In the genomic region with DNA sequence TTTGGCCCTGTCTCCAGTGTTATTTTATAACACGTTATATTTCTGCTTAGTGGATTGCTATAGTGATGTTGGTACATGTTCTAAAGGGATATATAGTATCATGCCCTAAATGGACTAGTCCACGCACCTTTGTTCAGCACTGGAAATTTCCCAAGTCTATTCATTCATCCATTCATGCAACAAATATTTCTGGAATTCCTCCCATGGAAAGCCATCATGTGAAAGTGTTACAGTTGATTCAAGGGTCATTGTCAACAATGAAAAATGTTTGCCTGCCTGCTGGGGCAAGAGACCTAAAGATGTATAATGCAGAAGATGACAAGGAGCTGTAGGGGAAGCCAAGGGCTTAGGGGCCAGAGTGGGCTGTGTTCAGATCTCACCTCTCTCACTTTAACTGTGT, we compare ENCODE assay signal across 11 cellular contexts. TPM values are rescaled to one million over a fixed set of nuclear protein-coding genes. Genes with fewer than 3 reads are reported as not detected.
DNase-seq lines count a peak whose midpoint lies in the region; ATAC-seq and TF ChIP-seq lines count a peak whose summit lies in the region.
"Had no signal": no experiment of that assay in that cellular context is flagged by ENCODE, and none has a peak within 500 bp of the region (broad histone marks: within the 10 kb centered on the region; RNA-seq: fewer than 3 reads in every experiment).

No MANE protein-coding gene starts in this region.

- no peak overlapping the region for H2BK120ac ChIP-seq in mesenchymal stem cell (ENCODE audit: low read depth, low read length)

- no peaks in the 10 kb centered on the region for H3K36me3 Mint-ChIP-seq in chondrocyte (ENCODE audit: low read depth)
- H3K36me3 Mint-ChIP-seq in neural progenitor cell = no peaks in the 10 kb centered on the region
- H3K36me3 Mint-ChIP-seq in activated CD8-positive, alpha-beta memory T cell treated with anti-CD3 and anti-CD28 coated beads, Interleukin-2, amount 10 ng/mL, durations not matched to agents 7 days and 5 days = no peaks in the 10 kb centered on the region
- H3K36me3 Mint-ChIP-seq in WTC11 = peaks cover 5% of the 10 kb centered on the region

- no peak overlapping the region for H3K23ac ChIP-seq in mesenchymal stem cell (ENCODE audit: low read length in 2 of 2)

- no peaks in the 10 kb centered on the region for H3F3A ChIP-seq in neural progenitor cell (ENCODE audit: low read depth)

- no peaks in the 10 kb centered on the region for H3K79me1 ChIP-seq in mesenchymal stem cell (replicated peaks; ENCODE audit: low read length, poor library complexity, severe bottlenecking)

- H3K4me3 ChIP-seq in AG10803 (ENCODE audit: low read length) = no peak overlapping the region
- H3K4me3 ChIP-seq in MG63 = no peak overlapping the region
- H3K4me3 ChIP-seq in mesenchymal stem cell (ENCODE audit: insufficient read depth in 1 of 2, low read depth in 1 of 2, low read length in 2 of 2) = no peak overlapping the region
- no peak overlapping the region for H3K4me3 ChIP-seq in neural progenitor cell
- H3K4me3 ChIP-seq in WERI-Rb-1 (ENCODE audit: low read depth, low read length) = no peak overlapping the region

- H2AK5ac ChIP-seq in mesenchymal stem cell (ENCODE audit: low read length, severe bottlenecking) = no peak overlapping the region

- CTCF ChIA-PET in activated CD8-positive, alpha-beta memory T cell treated with anti-CD3 and anti-CD28 coated beads, Interleukin-2, amount 10 ng/mL, durations not matched to agents 7 days and 5 days (lab: Charles Lee) = no interaction called here
- CTCF ChIA-PET in WTC11 (lab: Charles Lee) = no interaction called here

- H3K4me1 Mint-ChIP-seq in chondrocyte (ENCODE audit: low read depth) = peaks cover 24% of the 10 kb centered on the region
- H3K4me1 Mint-ChIP-seq in neural progenitor cell = peaks cover 16% of the 10 kb centered on the region
- H3K4me1 Mint-ChIP-seq in activated CD8-positive, alpha-beta memory T cell treated with anti-CD3 and anti-CD28 coated beads, Interleukin-2, amount 10 ng/mL, durations not matched to agents 7 days and 5 days = peaks cover 23% of the 10 kb centered on the region
- peaks cover 28% of the 10 kb centered on the region for H3K4me1 Mint-ChIP-seq in WTC11
- H3K4me1 Mint-ChIP-seq: naive B cell had no signal

- no peaks in the 10 kb centered on the region for H4K20me1 ChIP-seq in neural progenitor cell (ENCODE audit: low read depth)

- H2AFZ ChIP-seq in mesenchymal stem cell (ENCODE audit: low read depth, low read length) (no peak overlapping the region), neural progenitor cell (replicated peaks) (no peak overlapping the region)

- no peak overlapping the region for H2BK15ac ChIP-seq in mesenchymal stem cell (ENCODE audit: low read depth, poor library complexity, severe bottlenecking)

- ATAC-seq in activated CD8-positive, alpha-beta memory T cell treated with anti-CD3 and anti-CD28 coated beads, Interleukin-2, amount 10 ng/mL, durations not matched to agents 7 days and 5 days = no peak
- no peak for ATAC-seq in WTC11
- ATAC-seq: activated T-cell treated with anti-CD3 and anti-CD28 coated beads, Interleukin-2, amount 50 U/mL, for 72 hours had no signal

- TF ChIP-seq CTCF in AG10803 (conservative IDR thresholded peaks at IDR 0.05; ENCODE audit: low read length) (no peak), chondrocyte (IDR thresholded peaks at IDR 0.05) (no peak), neural progenitor cell (IDR thresholded peaks at IDR 0.05) (no peak), WERI-Rb-1 (IDR thresholded peaks at IDR 0.05; ENCODE audit: low read depth, low read length) (no peak), WTC11 (IDR thresholded peaks at IDR 0.05) (no peak)

- no peak overlapping the region for H3K4ac ChIP-seq in mesenchymal stem cell (ENCODE audit: low read depth in 1 of 2, low read length in 2 of 2)

- no peak overlapping the region for H3K18ac ChIP-seq in mesenchymal stem cell (ENCODE audit: low read depth in 1 of 2, low read length in 2 of 2)

- H3K27me3 Mint-ChIP-seq in chondrocyte (ENCODE audit: low read depth) (no peaks in the 10 kb centered on the region), neural progenitor cell (ENCODE audit: insufficient read depth, low read depth) (peaks cover 4% of the 10 kb centered on the region), WTC11 (ENCODE audit: low read depth) (no peaks in the 10 kb centered on the region)
- H3K27me3 Mint-ChIP-seq in activated CD8-positive, alpha-beta memory T cell treated with anti-CD3 and anti-CD28 coated beads, Interleukin-2, amount 10 ng/mL, durations not matched to agents 7 days and 5 days = peaks cover 10% of the 10 kb centered on the region

- H3K4me1 ChIP-seq in mesenchymal stem cell (ENCODE audit: control insufficient read depth, insufficient read depth, low read depth, low read length) (peaks cover 3% of the 10 kb centered on the region), neural progenitor cell (peaks cover 4% of the 10 kb centered on the region)

- H3K79me2 ChIP-seq in neural progenitor cell (ENCODE audit: low read depth) = no peaks in the 10 kb centered on the region

- no peak overlapping the region for H2BK5ac ChIP-seq in mesenchymal stem cell (ENCODE audit: low read depth, low read length, poor library complexity, severe bottlenecking)

- WGBS in mesenchymal stem cell = 40% methylated on average over 1 of the region's 2 CpGs

- H3K36me3 ChIP-seq in MG63 = no peaks in the 10 kb centered on the region
- no peaks in the 10 kb centered on the region for H3K36me3 ChIP-seq in mesenchymal stem cell (ENCODE audit: control insufficient read depth in 1 of 2, insufficient read depth in 2 of 2, low read depth in 1 of 2, low read length in 2 of 2)
- H3K36me3 ChIP-seq in neural progenitor cell = no peaks in the 10 kb centered on the region
- H3K36me3 ChIP-seq in WERI-Rb-1 = no peaks in the 10 kb centered on the region

- no peak overlapping the region for H3K14ac ChIP-seq in mesenchymal stem cell (ENCODE audit: low read length in 2 of 2)

- H4K8ac ChIP-seq in mesenchymal stem cell (ENCODE audit: low read length) = no peak overlapping the region

- no peak overlapping the region for H2BK12ac ChIP-seq in mesenchymal stem cell (ENCODE audit: low read length in 2 of 2)

- H3K4me3 Mint-ChIP-seq in chondrocyte (ENCODE audit: unreplicated experiment) (no peak overlapping the region), neural progenitor cell (no peak overlapping the region), WTC11 (no peak overlapping the region)
- no peak overlapping the region for H3K4me3 Mint-ChIP-seq in activated CD8-positive, alpha-beta memory T cell treated with anti-CD3 and anti-CD28 coated beads, Interleukin-2, amount 10 ng/mL, durations not matched to agents 7 days and 5 days
- H3K4me3 Mint-ChIP-seq: activated T-cell treated with anti-CD3 and anti-CD28 coated beads, Interleukin-2, amount 50 U/mL, for 72 hours; naive B cell had no signal

- H3K9me3 Mint-ChIP-seq in chondrocyte (ENCODE audit: low read depth) = no peaks in the 10 kb centered on the region
- peaks cover 5% of the 10 kb centered on the region for H3K9me3 Mint-ChIP-seq in neural progenitor cell
- H3K9me3 Mint-ChIP-seq in activated CD8-positive, alpha-beta memory T cell treated with anti-CD3 and anti-CD28 coated beads, Interleukin-2, amount 10 ng/mL, durations not matched to agents 7 days and 5 days (ENCODE audit: low read depth) = no peaks in the 10 kb centered on the region
- peaks cover 7% of the 10 kb centered on the region for H3K9me3 Mint-ChIP-seq in WTC11

- H3K27me3 ChIP-seq in MG63 (no peaks in the 10 kb centered on the region), mesenchymal stem cell (ENCODE audit: control insufficient read depth in 1 of 2, insufficient read depth in 1 of 2, low read length in 2 of 2) (no peaks in the 10 kb centered on the region), neural progenitor cell (no peaks in the 10 kb centered on the region), WERI-Rb-1 (ENCODE audit: insufficient read depth, low read depth, severe bottlenecking) (no peaks in the 10 kb centered on the region)

- H3K27ac ChIP-seq in mesenchymal stem cell (ENCODE audit: low read length, poor library complexity, severe bottlenecking) (peak overlapping the region; percentile 73), neural progenitor cell (no peak overlapping the region), WERI-Rb-1 (no peak overlapping the region)

- H4K91ac ChIP-seq in mesenchymal stem cell (ENCODE audit: low read length) = no peak overlapping the region

- peak overlapping the region; percentile 87 for H3K27ac Mint-ChIP-seq in chondrocyte (ENCODE audit: unreplicated experiment)
- H3K27ac Mint-ChIP-seq in neural progenitor cell = no peak overlapping the region
- no peak overlapping the region for H3K27ac Mint-ChIP-seq in activated CD8-positive, alpha-beta memory T cell treated with anti-CD3 and anti-CD28 coated beads, Interleukin-2, amount 10 ng/mL, durations not matched to agents 7 days and 5 days
- no peak overlapping the region for H3K27ac Mint-ChIP-seq in WTC11
- H3K27ac Mint-ChIP-seq: activated T-cell treated with anti-CD3 and anti-CD28 coated beads, Interleukin-2, amount 50 U/mL, for 72 hours; naive B cell had no signal

- POLR2A ChIA-PET in WTC11 (lab: Charles Lee) = no interaction called here

- H3K4me2 ChIP-seq in mesenchymal stem cell (ENCODE audit: low read length, poor library complexity, severe bottlenecking) (no peak overlapping the region), neural progenitor cell (no peak overlapping the region)

- H3K9ac ChIP-seq in mesenchymal stem cell (ENCODE audit: low read length) (no peak overlapping the region), neural progenitor cell (no peak overlapping the region)

- peak; percentile 88 for DNase-seq in AG10803 (ENCODE audit: low read depth)
- peak; percentile 8 for DNase-seq in MG63
- no peak for DNase-seq in chondrocyte (ENCODE audit: low spot score)
- peak; percentile 72 for DNase-seq in mesenchymal stem cell
- no peak for DNase-seq in neural progenitor cell (ENCODE audit: low spot score)
- DNase-seq in WERI-Rb-1 = no peak
- no peak for DNase-seq in activated CD8-positive, alpha-beta memory T cell treated with anti-CD3 and anti-CD28 coated beads, Interleukin-2, amount 10 ng/mL, durations not matched to agents 7 days and 5 days
- DNase-seq in WTC11 (ENCODE audit: low spot score) = no peak
- DNase-seq: activated T-cell treated with anti-CD3 and anti-CD28 coated beads, Interleukin-2, amount 50 U/mL, for 72 hours; naive B cell; NCI-H2029 treated with DMSO at 0.1 percent for 48 hours had no signal

- H3K9me3 ChIP-seq in MG63 (no peaks in the 10 kb centered on the region), mesenchymal stem cell (ENCODE audit: control insufficient read depth, low read length) (no peaks in the 10 kb centered on the region), neural progenitor cell (ENCODE audit: low read depth) (no peaks in the 10 kb centered on the region), WERI-Rb-1 (ENCODE audit: severe bottlenecking) (no peaks in the 10 kb centered on the region)

RNA-seq across cellular contexts. Expression of a gene that starts 10.8 kb away (rescaled TPM):
- 82.9 and 98.7 TPM in 2 replicates for total RNA-seq in MG63 (2014; rRNA removed; shearing (Covaris generic); ENCODE audit: low replicate concordance)
- total RNA-seq in chondrocyte = 67.5 to 111 TPM (median 69.4 TPM) in 3 replicates
- 75.0 TPM for polyA plus RNA-seq in mesenchymal stem cell (2013, experiment 1 of 2)
- polyA plus RNA-seq in mesenchymal stem cell (2013, experiment 2 of 2) = 79.6 TPM
- 61.7 and 94.9 TPM in 2 replicates for total RNA-seq in neural progenitor cell (ENCODE audit: low replicate concordance)
- total RNA-seq in activated CD8-positive, alpha-beta memory T cell treated with anti-CD3 and anti-CD28 coated beads, Interleukin-2, amount 10 ng/mL, durations not matched to agents 7 days and 5 days = 100 to 1,000 TPM; 141 to 202 TPM
- 97.0 to 114 TPM (median 97.3 TPM) in 3 replicates for total RNA-seq in WTC11 (2021)

RNA-seq across cellular contexts. Expression of a gene that starts 27.2 kb away (rescaled TPM):
- 12.5 and 23.3 TPM in 2 replicates for total RNA-seq in MG63 (2014; rRNA removed; shearing (Covaris generic); ENCODE audit: low replicate concordance)
- total RNA-seq in chondrocyte (10.7 to 14.4 TPM (median 12.7 TPM) in 3 replicates), neural progenitor cell (ENCODE audit: low replicate concordance) (11.0 and 16.9 TPM in 2 replicates), WTC11 (2021) (2.4 to 3.1 TPM (median 2.7 TPM) in 3 replicates)
- polyA plus RNA-seq in mesenchymal stem cell (2013, experiment 1 of 2) = 9.2 TPM
- polyA plus RNA-seq in mesenchymal stem cell (2013, experiment 2 of 2) = 9.2 TPM
- total RNA-seq in activated CD8-positive, alpha-beta memory T cell treated with anti-CD3 and anti-CD28 coated beads, Interleukin-2, amount 10 ng/mL, durations not matched to agents 7 days and 5 days = 1 to 10 TPM; 4.2 to 4.9 TPM

Comparison
In these comparisons a context has a peak if more than half of its experiments do, and no peak if none do; other contexts are left out.
1. DNase-seq: peak in AG10803 (single experiment), MG63 (single experiment) and mesenchymal stem cell (single experiment); none in chondrocyte (single experiment), neural progenitor cell (single experiment), WERI-Rb-1 (single experiment), activated CD8-positive, alpha-beta memory T cell treated with anti-CD3 and anti-CD28 coated beads, Interleukin-2, amount 10 ng/mL, durations not matched to agents 7 days and 5 days (single experiment) and WTC11 (single experiment).